ENCODE assay signal across 1 cellular context in genomic region chr9:72025956-72026355, GRCh38.
TF ChIP-seq lines count a peak whose summit lies in the region.

No MANE protein-coding gene starts in this region.

TF ChIP-seq in GM23338, 12 proteins besides CTCF, POLR2A, EP300 and RAD21:
- no peak for TF ChIP-seq ETS1 (IDR thresholded peaks at IDR 0.05)
- no peak for TF ChIP-seq EZH2phosphoT487 (IDR thresholded peaks at IDR 0.05; ENCODE audit: unreplicated experiment)
- TF ChIP-seq STAT1 (IDR thresholded peaks at IDR 0.05; ENCODE audit: unreplicated experiment): no peak
- TF ChIP-seq JUNB (IDR thresholded peaks at IDR 0.05; ENCODE audit: unreplicated experiment): no peak
- no peak for TF ChIP-seq ZNF331 (CRISPR knock-in tag; IDR thresholded peaks at IDR 0.05; ENCODE audit: low read depth)
- no peak for TF ChIP-seq POLR2AphosphoS5 (IDR thresholded peaks at IDR 0.05; ENCODE audit: low read depth)
- TF ChIP-seq CREB1 (CRISPR knock-in tag; IDR thresholded peaks at IDR 0.05; ENCODE audit: low read depth): no peak
- no peak for TF ChIP-seq REST (IDR thresholded peaks at IDR 0.05; ENCODE audit: unreplicated experiment)
- TF ChIP-seq EZH2 (IDR thresholded peaks at IDR 0.05; ENCODE audit: low read depth, unreplicated experiment): no peak
- no peak for TF ChIP-seq NANOG (IDR thresholded peaks at IDR 0.05; ENCODE audit: borderline replicate concordance)
- no peak for TF ChIP-seq ZNF114 (CRISPR knock-in tag; IDR thresholded peaks at IDR 0.05)
- no peak for TF ChIP-seq ZNF462 (CRISPR knock-in tag; IDR thresholded peaks at IDR 0.05)
